Comparison of ENCODE assay signal across 22 cellular contexts in genomic region chr17:80528521-80528920, GRCh38. TPM values are rescaled to one million over a fixed set of nuclear protein-coding genes. Genes with fewer than 3 reads are reported as not detected.
DNase-seq lines count a peak whose midpoint lies in the region; ATAC-seq, FAIRE-seq and TF ChIP-seq lines count a peak whose summit lies in the region.
"Had no signal": no experiment of that assay in that cellular context is flagged by ENCODE, and none has a peak within 500 bp of the region (broad histone marks: within the 10 kb centered on the region; RNA-seq: fewer than 3 reads in every experiment).

No MANE protein-coding gene starts in this region.

- H3K9me3 Mint-ChIP-seq in nephron = no peaks in the 10 kb centered on the region
- H3K9me3 Mint-ChIP-seq in activated T-helper 1 cell treated with anti-CD3 and anti-CD28 coated beads, Interleukin-12 subunit alpha, Interleukin-12 subunit beta, Interleukin-2, Interleukin-4 antibody, amounts not matched to agents 30 ng/mL and 10 ng/mL and 1 ng/mL, durations not matched to agents 14 hours and 24 hours and 36 hours = no peaks in the 10 kb centered on the region
- peaks cover 0 to under 1% of the 10 kb centered on the region in 2 experiments; a peak in 1 of 5 replicates for H3K9me3 Mint-ChIP-seq in H9
- no peaks in the 10 kb centered on the region for H3K9me3 Mint-ChIP-seq in naive thymus-derived CD8-positive, alpha-beta T cell
- H3K9me3 Mint-ChIP-seq: CD4-positive, CD25-positive, alpha-beta regulatory T cell had no signal

- H2AK5ac ChIP-seq in IMR-90 (ENCODE audit: low read depth, low read length) = no peak overlapping the region
- H2AK5ac ChIP-seq in H9 (ENCODE audit: insufficient read length, low read length) = no peak overlapping the region

- H3K27ac ChIP-seq in IMR-90 (ENCODE audit: insufficient read depth, low read length) (no peak overlapping the region), SJCRH30 (peak overlapping the region; percentile 41; the same call in 1 of the 2 replicates), H9 (ENCODE audit: insufficient read length, low read depth, low read length) (no peak overlapping the region)

- H2BK12ac ChIP-seq in H9 (ENCODE audit: insufficient read length, low read depth, low read length) = no peak overlapping the region

- no peak overlapping the region for H2BK15ac ChIP-seq in IMR-90 (ENCODE audit: low read depth, low read length)
- H2BK15ac ChIP-seq in H9 (ENCODE audit: low read depth, low read length) = no peak overlapping the region

- no peak overlapping the region for H3K4me2 ChIP-seq in IMR-90 (ENCODE audit: low read depth, low read length)
- H3K4me2 ChIP-seq in H9 (ENCODE audit: insufficient read depth, insufficient read length, low read length) = no peak overlapping the region

- in situ Hi-C loops in IMR-90 (cut with MboI; ENCODE audit: low sequenced_read_pairs) = no loop called here

- no peaks in the 10 kb centered on the region for H3K23me2 ChIP-seq in H9 (ENCODE audit: insufficient read length, low read depth, low read length, poor library complexity, severe bottlenecking)

- H2AFZ ChIP-seq in IMR-90 (replicated peaks; ENCODE audit: low read length, poor library complexity) (peak overlapping the region; percentile 6), H9 (ENCODE audit: low read length) (no peak overlapping the region)

- CTCF ChIA-PET in IMR-90 (lab: Yijun Ruan, JAX) = no interaction called here

- H4K20me1 ChIP-seq in IMR-90 (ENCODE audit: insufficient read depth, low read length) (no peaks in the 10 kb centered on the region), H9 (ENCODE audit: control insufficient read depth, insufficient read depth, insufficient read length) (no peaks in the 10 kb centered on the region)

- H3K4me3 Mint-ChIP-seq in nephron = no peak overlapping the region
- no peak overlapping the region for H3K4me3 Mint-ChIP-seq in activated T-helper 1 cell treated with anti-CD3 and anti-CD28 coated beads, Interleukin-12 subunit alpha, Interleukin-12 subunit beta, Interleukin-2, Interleukin-4 antibody, amounts not matched to agents 30 ng/mL and 10 ng/mL and 1 ng/mL, durations not matched to agents 14 hours and 24 hours and 36 hours
- H3K4me3 Mint-ChIP-seq in H9 = no peak overlapping the region
- no peak overlapping the region for H3K4me3 Mint-ChIP-seq in naive thymus-derived CD8-positive, alpha-beta T cell
- H3K4me3 Mint-ChIP-seq: CD4-positive, CD25-positive, alpha-beta regulatory T cell had no signal

- no peak overlapping the region for H2BK120ac ChIP-seq in IMR-90 (ENCODE audit: low read depth, low read length)
- H2BK120ac ChIP-seq in H9 (ENCODE audit: low read depth, low read length, poor library complexity, severe bottlenecking) = no peak overlapping the region

- TF ChIP-seq RAD21 in IMR-90 (IDR thresholded peaks at IDR 0.05; ENCODE audit: low read length) = no peak

- H3K9me3 ChIP-seq in IMR-90 (ENCODE audit: control insufficient read depth, insufficient read depth, low read length) (no peaks in the 10 kb centered on the region), SJCRH30 (replicated peaks) (no peaks in the 10 kb centered on the region), H9 (ENCODE audit: control insufficient read depth, low read depth, low read length) (no peaks in the 10 kb centered on the region)
- H3K9me3 ChIP-seq: BE2C, MG63 had no signal

- no peak overlapping the region for H3K56ac ChIP-seq in IMR-90 (ENCODE audit: extremely low read depth, insufficient read depth, low read length)
- no peak overlapping the region for H3K56ac ChIP-seq in H9 (ENCODE audit: insufficient read length, low read depth, low read length)

- no peak for TF ChIP-seq POLR2A in IMR-90 (IDR thresholded peaks at IDR 0.05; ENCODE audit: low read depth, low read length)

- H3K79me1 ChIP-seq in IMR-90 (ENCODE audit: low read depth in 1 of 2, low read length in 2 of 2) (no peaks in the 10 kb centered on the region), H9 (ENCODE audit: insufficient read depth, low read depth, low read length, poor library complexity, severe bottlenecking) (no peaks in the 10 kb centered on the region)

- no peak for ATAC-seq in IMR-90 (ENCODE audit: low read depth)
- no peak for ATAC-seq in GM21723 (IDR thresholded peaks at IDR 0.05; ENCODE audit: unreplicated experiment)
- no peak for ATAC-seq in naive thymus-derived CD8-positive, alpha-beta T cell

- no TSS peak for BruUV-seq in IMR-90 (replicated peaks; lab: Mats Ljungman, UMichigan)

- no peak for TF ChIP-seq CTCF in D721Med (IDR thresholded peaks at IDR 0.05; ENCODE audit: insufficient read depth, missing control alignments)
- TF ChIP-seq CTCF in IMR-90 (conservative IDR thresholded peaks at IDR 0.05; ENCODE audit: low read depth, low read length) = no peak
- TF ChIP-seq CTCF in nephron (IDR thresholded peaks at IDR 0.05; ENCODE audit: unreplicated experiment in 3 of 3) = no peak
- TF ChIP-seq CTCF in H9 (conservative IDR thresholded peaks at IDR 0.05) = no peak

- peaks cover 17% of the 10 kb centered on the region for H3K9me1 ChIP-seq in IMR-90 (ENCODE audit: insufficient read depth, low read length)

- H2BK20ac ChIP-seq in IMR-90 (ENCODE audit: low read depth, low read length) (peak overlapping the region; percentile 34; the same call in 1 of the 2 replicates), H9 (ENCODE audit: low read depth, low read length, poor library complexity, severe bottlenecking) (no peak overlapping the region)

- WGBS in IMR-90 (ENCODE audit: extremely low coverage in 2 of 2, insufficient read length in 1 of 2), 2 experiments = 17% methylated on average over 1 of the region's 7 CpGs; no CpG with 5 or more reads in 1 of the 2 experiments
- WGBS in H9 (ENCODE audit: extremely low coverage, insufficient read length, low lambda C conversion rate) = no CpG with 5 or more reads among the region's 7 CpGs

- dilution Hi-C loops in IMR-90 (cut with HindIII; ENCODE audit: low sequenced_read_pairs, unreplicated experiment) = no loop called here

- H4K91ac ChIP-seq in IMR-90 (ENCODE audit: insufficient read depth, low read depth, low read length) = no peak overlapping the region
- no peak overlapping the region for H4K91ac ChIP-seq in H9 (ENCODE audit: insufficient read length, low read depth, low read length)

- POLR2A ChIA-PET in IMR-90 (lab: Charles Lee; ENCODE audit: unreplicated experiment) = no interaction called here
- POLR2A ChIA-PET in naive thymus-derived CD8-positive, alpha-beta T cell (lab: Charles Lee) = no interaction called here

- H3K27me3 Mint-ChIP-seq in nephron (ENCODE audit: low read depth) = peaks cover 31% of the 10 kb centered on the region
- peaks cover 8% of the 10 kb centered on the region for H3K27me3 Mint-ChIP-seq in activated T-helper 1 cell treated with anti-CD3 and anti-CD28 coated beads, Interleukin-12 subunit alpha, Interleukin-12 subunit beta, Interleukin-2, Interleukin-4 antibody, amounts not matched to agents 30 ng/mL and 10 ng/mL and 1 ng/mL, durations not matched to agents 14 hours and 24 hours and 36 hours (ENCODE audit: insufficient read depth)
- peaks cover 56% of the 10 kb centered on the region for H3K27me3 Mint-ChIP-seq in H9 (ENCODE audit: low read depth)
- H3K27me3 Mint-ChIP-seq in naive thymus-derived CD8-positive, alpha-beta T cell = peaks cover 0 to 23% (median 20%) of the 10 kb centered on the region in 5 donors

- no peak overlapping the region for H4K8ac ChIP-seq in IMR-90 (ENCODE audit: low read depth in 2 of 2, low read length in 2 of 2)
- no peak overlapping the region for H4K8ac ChIP-seq in H9 (replicated peaks; ENCODE audit: insufficient read length, low read depth, low read length)

- H3K4ac ChIP-seq in IMR-90 (ENCODE audit: low read depth, low read length) (no peak overlapping the region), H9 (ENCODE audit: low read depth, low read length) (no peak overlapping the region)

- H3T11ph ChIP-seq in H9 (ENCODE audit: low read length) = no peak overlapping the region

- peak; percentile 73 for DNase-seq in D721Med (ENCODE audit: insufficient read length, low spot score)
- no peak for DNase-seq in IMR-90
- peak; percentile 45 to 60 for DNase-seq in SJCRH30
- no peak for DNase-seq in activated T-helper 1 cell treated with anti-CD3 and anti-CD28 coated beads, Interleukin-12 subunit alpha, Interleukin-12 subunit beta, Interleukin-2, Interleukin-4 antibody, amounts not matched to agents 30 ng/mL and 10 ng/mL and 1 ng/mL, durations not matched to agents 14 hours and 24 hours and 36 hours (ENCODE audit: low spot score)
- DNase-seq in H9 = no peak
- no peak for DNase-seq in naive thymus-derived CD8-positive, alpha-beta T cell
- DNase-seq: BE2C; CD4-positive, CD25-positive, alpha-beta regulatory T cell; COR-L47; GOT3; Kasumi-1; MG63; NCI-H1048; NCI-H1436 treated with DMSO at 0.1 percent for 48 hours; NCI-H2081; NCI-H774; RPMI8226 had no signal

- no peak overlapping the region for H3K23ac ChIP-seq in IMR-90 (ENCODE audit: low read depth, low read length)
- no peak overlapping the region for H3K23ac ChIP-seq in H9 (ENCODE audit: insufficient read length, low read depth, low read length)

- H3K18ac ChIP-seq in IMR-90 (ENCODE audit: low read depth, low read length) (no peak overlapping the region), H9 (ENCODE audit: insufficient read length, low read depth, low read length) (no peak overlapping the region)

- H3K27ac Mint-ChIP-seq in nephron (peak overlapping the region; percentile 49 to 70 (median 68)), H9 (no peak overlapping the region)
- no peak overlapping the region for H3K27ac Mint-ChIP-seq in activated T-helper 1 cell treated with anti-CD3 and anti-CD28 coated beads, Interleukin-12 subunit alpha, Interleukin-12 subunit beta, Interleukin-2, Interleukin-4 antibody, amounts not matched to agents 30 ng/mL and 10 ng/mL and 1 ng/mL, durations not matched to agents 14 hours and 24 hours and 36 hours
- peak overlapping the region in 1 of 10 donors; percentile 29 for H3K27ac Mint-ChIP-seq in naive thymus-derived CD8-positive, alpha-beta T cell
- H3K27ac Mint-ChIP-seq: CD4-positive, CD25-positive, alpha-beta regulatory T cell had no signal

- no peaks in the 10 kb centered on the region for H3K36me3 Mint-ChIP-seq in nephron (ENCODE audit: low read depth)
- H3K36me3 Mint-ChIP-seq in activated T-helper 1 cell treated with anti-CD3 and anti-CD28 coated beads, Interleukin-12 subunit alpha, Interleukin-12 subunit beta, Interleukin-2, Interleukin-4 antibody, amounts not matched to agents 30 ng/mL and 10 ng/mL and 1 ng/mL, durations not matched to agents 14 hours and 24 hours and 36 hours (ENCODE audit: low read depth) = no peaks in the 10 kb centered on the region
- H3K36me3 Mint-ChIP-seq in H9 (ENCODE audit: insufficient read depth in 1 of 3, low read depth in 3 of 3) = no peaks in the 10 kb centered on the region; a peak in 1 of 7 replicates
- H3K36me3 Mint-ChIP-seq in naive thymus-derived CD8-positive, alpha-beta T cell = no peaks in the 10 kb centered on the region
- H3K36me3 Mint-ChIP-seq: CD4-positive, CD25-positive, alpha-beta regulatory T cell had no signal

- no peaks in the 10 kb centered on the region for H3K36me3 ChIP-seq in IMR-90 (ENCODE audit: control insufficient read depth, insufficient read depth, low read length)
- H3K36me3 ChIP-seq in SJCRH30 = no peaks in the 10 kb centered on the region
- H3K36me3 ChIP-seq: BE2C, MG63 had no signal

- H3K79me2 ChIP-seq in H9 (ENCODE audit: insufficient read depth, low read length) = no peaks in the 10 kb centered on the region

- H2BK5ac ChIP-seq in IMR-90 (ENCODE audit: low read depth, low read length, poor library complexity, severe bottlenecking) (no peak overlapping the region), H9 (ENCODE audit: insufficient read length, low read length) (no peak overlapping the region)

- no peak for FAIRE-seq in D721Med (lab: Jason Lieb, UNC)
- FAIRE-seq: A204.1, G401.6, HTR-8/SVneo had no signal

- H3K4me1 Mint-ChIP-seq in nephron (peaks cover 19% of the 10 kb centered on the region), H9 (peaks cover 17 to 27% of the 10 kb centered on the region in 2 experiments)
- H3K4me1 Mint-ChIP-seq in activated T-helper 1 cell treated with anti-CD3 and anti-CD28 coated beads, Interleukin-12 subunit alpha, Interleukin-12 subunit beta, Interleukin-2, Interleukin-4 antibody, amounts not matched to agents 30 ng/mL and 10 ng/mL and 1 ng/mL, durations not matched to agents 14 hours and 24 hours and 36 hours (ENCODE audit: low read depth) = no peaks in the 10 kb centered on the region
- peaks cover 0 to 2% (median 0%) of the 10 kb centered on the region in 4 donors for H3K4me1 Mint-ChIP-seq in naive thymus-derived CD8-positive, alpha-beta T cell
- H3K4me1 Mint-ChIP-seq: CD4-positive, CD25-positive, alpha-beta regulatory T cell had no signal

- H3K4me1 ChIP-seq in IMR-90 (ENCODE audit: control insufficient read depth, insufficient read depth, low read length) = peaks cover 9% of the 10 kb centered on the region
- H3K4me1 ChIP-seq in SJCRH30 = peaks cover 10% of the 10 kb centered on the region; the same call in 1 of the 2 replicates
- peaks cover 3% of the 10 kb centered on the region; the same call in 1 of the 2 replicates for H3K4me1 ChIP-seq in H9 (ENCODE audit: insufficient read depth, low read length)

- H3K27me3 ChIP-seq in IMR-90 (ENCODE audit: control insufficient read depth, insufficient read depth, low read length) (peaks cover 3% of the 10 kb centered on the region; the same call in 1 of the 2 replicates), SJCRH30 (peaks cover 2% of the 10 kb centered on the region), H9 (ENCODE audit: insufficient read depth, low read length) (no peaks in the 10 kb centered on the region)
- H3K27me3 ChIP-seq: BE2C, MG63 had no signal

- H3K14ac ChIP-seq in IMR-90 (replicated peaks; ENCODE audit: low read depth, low read length) = no peak overlapping the region
- no peak overlapping the region for H3K14ac ChIP-seq in H9 (ENCODE audit: insufficient read depth, low read length)

- H2AK9ac ChIP-seq in IMR-90 (replicated peaks; ENCODE audit: low read depth, low read length, poor library complexity) = no peak overlapping the region

- no peak overlapping the region for H3K9ac ChIP-seq in IMR-90 (ENCODE audit: low read depth, low read length)
- H3K9ac ChIP-seq in H9 (ENCODE audit: extremely low read depth, insufficient read length, low read length) = no peak overlapping the region

- intact Hi-C loops in IMR-90 (cut with micrococcal nuclease) = no loop called here
- intact Hi-C loops in activated T-helper 1 cell treated with anti-CD3 and anti-CD28 coated beads, Interleukin-12 subunit alpha, Interleukin-12 subunit beta, Interleukin-2, Interleukin-4 antibody, amounts not matched to agents 30 ng/mL and 10 ng/mL and 1 ng/mL, durations not matched to agents 14 hours and 24 hours and 36 hours (cut with micrococcal nuclease) = no loop called here

- H4K5ac ChIP-seq in IMR-90 (ENCODE audit: low read depth, low read length) = no peak overlapping the region
- no peak overlapping the region for H4K5ac ChIP-seq in H9 (ENCODE audit: insufficient read length, low read depth, low read length)

- H3K4me3 ChIP-seq in IMR-90 (ENCODE audit: insufficient read depth, low read depth, low read length) (no peak overlapping the region), SJCRH30 (peak overlapping the region; percentile 54)
- H3K4me3 ChIP-seq: MG63 had no signal

RNA-seq across cellular contexts. Expression of gene RPTOR, which starts 16.1 kb away (rescaled TPM):
- total RNA-seq in IMR-90 (2012; rRNA removed) (10.8 and 11.1 TPM in 2 replicates), H9 (2021) (24.3 and 25.1 TPM in 2 replicates)
- 14.7 and 15.8 TPM in 2 replicates for polyA plus RNA-seq in IMR-90 (2012; rRNA removed)
- 12.8 and 14.6 TPM in 2 replicates for polyA plus RNA-seq in IMR-90 (2012; cell fraction: cytosol; rRNA removed)
- polyA plus RNA-seq in IMR-90 (2012; cell fraction: nucleus; rRNA removed; ENCODE audit: low replicate concordance) = 12.4 and 24.1 TPM in 2 replicates
- total RNA-seq in SJCRH30 (2014; rRNA removed; shearing (Covaris generic)) = 38.3 and 43.6 TPM in 2 replicates
- 63.5 and 66.7 TPM in 2 replicates for total RNA-seq in activated T-helper 1 cell treated with anti-CD3 and anti-CD28 coated beads, Interleukin-12 subunit alpha, Interleukin-12 subunit beta, Interleukin-2, Interleukin-4 antibody, amounts not matched to agents 30 ng/mL and 10 ng/mL and 1 ng/mL, durations not matched to agents 14 hours and 24 hours and 36 hours
- 10 to 100 TPM; 53.5 to 53.9 TPM for total RNA-seq in naive thymus-derived CD8-positive, alpha-beta T cell
- polyA plus RNA-seq in naive thymus-derived CD8-positive, alpha-beta T cell = 10 to 100 TPM in 1 of 3 donors, 1 to 10 TPM in 2; 5.3 to 10.2 (median 5.5) TPM

RNA-seq across cellular contexts. Expression of gene NPTX1, which starts 52.1 kb away (rescaled TPM):
- total RNA-seq in IMR-90 (2012; rRNA removed) (20.8 and 23.3 TPM in 2 replicates), H9 (2021) (20.5 and 20.8 TPM in 2 replicates)
- polyA plus RNA-seq in IMR-90 (2012; rRNA removed) = 39.5 and 47.0 TPM in 2 replicates
- 40.9 and 41.7 TPM in 2 replicates for polyA plus RNA-seq in IMR-90 (2012; cell fraction: cytosol; rRNA removed)
- polyA plus RNA-seq in IMR-90 (2012; cell fraction: nucleus; rRNA removed; ENCODE audit: low replicate concordance) = 52.2 and 63.8 TPM in 2 replicates
- total RNA-seq in SJCRH30 (2014; rRNA removed; shearing (Covaris generic)) = not detected in 2 replicates
- 23.4 and 24.2 TPM in 2 replicates for total RNA-seq in activated T-helper 1 cell treated with anti-CD3 and anti-CD28 coated beads, Interleukin-12 subunit alpha, Interleukin-12 subunit beta, Interleukin-2, Interleukin-4 antibody, amounts not matched to agents 30 ng/mL and 10 ng/mL and 1 ng/mL, durations not matched to agents 14 hours and 24 hours and 36 hours
- not detected for total RNA-seq in naive thymus-derived CD8-positive, alpha-beta T cell
- polyA plus RNA-seq in naive thymus-derived CD8-positive, alpha-beta T cell = not detected

Comparison
In these comparisons a context has a peak if more than half of its experiments do, and no peak if none do; other contexts are left out.
1. DNase-seq: peak in D721Med (single experiment) and SJCRH30 (2 of 2); none in IMR-90 (single experiment), activated T-helper 1 cell treated with anti-CD3 and anti-CD28 coated beads, Interleukin-12 subunit alpha, Interleukin-12 subunit beta, Interleukin-2, Interleukin-4 antibody, amounts not matched to agents 30 ng/mL and 10 ng/mL and 1 ng/mL, durations not matched to agents 14 hours and 24 hours and 36 hours (single experiment), H9 (single experiment) and naive thymus-derived CD8-positive, alpha-beta T cell (0 of 10).
2. H3K27ac Mint-ChIP-seq: peak in nephron (3 of 3); none in activated T-helper 1 cell treated with anti-CD3 and anti-CD28 coated beads, Interleukin-12 subunit alpha, Interleukin-12 subunit beta, Interleukin-2, Interleukin-4 antibody, amounts not matched to agents 30 ng/mL and 10 ng/mL and 1 ng/mL, durations not matched to agents 14 hours and 24 hours and 36 hours (single experiment) and H9 (0 of 3).
3. RNA of gene NPTX1, which starts 52.1 kb away (total RNA-seq): 23.4 to 24.2 TPM in activated T-helper 1 cell treated with anti-CD3 and anti-CD28 coated beads, Interleukin-12 subunit alpha, Interleukin-12 subunit beta, Interleukin-2, Interleukin-4 antibody, amounts not matched to agents 30 ng/mL and 10 ng/mL and 1 ng/mL, durations not matched to agents 14 hours and 24 hours and 36 hours, 20.8 to 23.3 TPM in IMR-90 and 20.5 to 20.8 TPM in H9; not detected in naive thymus-derived CD8-positive, alpha-beta T cell and not detected in SJCRH30; every median in the first group is over 10 times any median in the second.